In the genomic region with DNA sequence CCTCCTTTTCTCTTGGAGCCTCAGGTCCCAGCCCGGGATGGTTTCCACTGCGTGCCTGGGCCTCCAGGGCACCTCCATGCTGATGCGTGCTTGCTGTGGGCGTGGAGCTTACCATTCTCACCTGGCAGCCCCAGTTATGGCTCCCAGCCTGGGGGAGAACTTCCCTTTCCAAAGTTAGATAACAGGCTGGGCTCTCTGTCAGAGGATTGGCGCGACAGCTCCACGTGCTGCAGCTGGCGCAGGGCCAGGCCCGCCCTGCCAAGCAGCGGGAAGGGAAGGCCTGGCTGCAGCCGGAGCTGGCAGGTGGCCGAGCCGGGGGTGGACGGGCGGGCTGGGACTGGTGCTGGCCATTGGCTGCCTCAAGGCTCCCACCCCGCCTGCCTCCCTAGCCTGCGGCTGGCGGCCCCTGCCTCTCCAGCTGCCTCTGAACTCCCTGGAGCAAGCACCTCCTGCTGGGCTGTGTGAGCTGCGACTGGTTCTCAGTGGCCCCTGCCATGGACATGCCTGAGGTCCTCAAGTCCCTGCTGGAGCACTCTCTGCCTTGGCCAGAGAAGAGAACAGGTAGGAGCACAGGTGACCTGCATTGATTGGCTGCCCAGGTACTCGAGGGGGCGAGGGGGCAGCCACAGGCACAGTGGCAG, we compare ENCODE assay signal across 8 cellular contexts. TPM values are rescaled to one million over a fixed set of nuclear protein-coding genes. Genes with fewer than 3 reads are reported as not detected.
DNase-seq lines count a peak whose midpoint lies in the region; ATAC-seq and TF ChIP-seq lines count a peak whose summit lies in the region.

No MANE protein-coding gene starts in this region.

- no peak overlapping the region for H3K4me3 ChIP-seq in astrocyte of the spinal cord (ENCODE audit: low read depth, low read length)
- H3K4me3 ChIP-seq in right atrium auricular region = peak overlapping the region; percentile 9 to 47

- H3K9me3 ChIP-seq in right atrium auricular region = no peaks in the 10 kb centered on the region

- no peak for ATAC-seq in GM18502 (IDR thresholded peaks at IDR 0.05; ENCODE audit: poor library complexity, unreplicated experiment)

- peak overlapping the region; percentile 69 to 74 for H3K27ac ChIP-seq in right atrium auricular region

- H3K4me1 ChIP-seq in right atrium auricular region = peaks cover 0 to 41% of the 10 kb centered on the region in 2 donors

- peak; percentile 35 for TF ChIP-seq CTCF in astrocyte of the spinal cord (IDR thresholded peaks at IDR 0.05; ENCODE audit: low read depth, low read length)
- TF ChIP-seq CTCF in right atrium auricular region (IDR thresholded peaks at IDR 0.05) = peak in 1 of 2 donors; percentile 44

- H3K36me3 ChIP-seq in right atrium auricular region = no peaks in the 10 kb centered on the region

- DNase-seq in AG20443 (ENCODE audit: low spot score) = peak; percentile 96
- peak; percentile 83 for DNase-seq in HEK293T (ENCODE audit: extremely low spot score)
- peak; percentile 79 for DNase-seq in NCI-H748 treated with DMSO at 0.1 percent for 48 hours (lab: John Stamatoyannopoulos, UW)
- peak; percentile 96 for DNase-seq in astrocyte of the spinal cord (ENCODE audit: low read depth, low spot score)
- peak; percentile 94 for DNase-seq in right atrium auricular region (ENCODE audit: low spot score)
- DNase-seq in putamen (ENCODE audit: low spot score) = peak; percentile 97
- no peak for DNase-seq in activated CD4-positive, CD25-positive, alpha-beta regulatory T cell treated with anti-CD3 and anti-CD28 coated beads, Interleukin-2, amount 50 U/mL, for 72 hours

- POLR2A ChIA-PET in HEK293T (lab: Yijun Ruan, JAX) = interaction anchor here (0.6 to 4.4 kb wide), 4 partner anchors 8 to 79 kb away, joined by 3 to 37 read pairs (median 4); a partner anchor contains a TSS

- no peaks in the 10 kb centered on the region for H3K27me3 ChIP-seq in right atrium auricular region

- in situ Hi-C loops in astrocyte of the spinal cord (cut with HindIII; ENCODE audit: low sequenced_read_pairs) = no loop called here

- CTCF ChIA-PET in HEK293T (lab: Yijun Ruan, JAX) = interaction anchor here (0.6 kb wide), 1 partner anchor 153 kb away, joined by 3 read pairs; no protein-coding TSS in a partner anchor

TF ChIP-seq in HEK293T, 16 proteins besides CTCF, POLR2A, EP300 and RAD21:
- peak; percentile 78 for TF ChIP-seq L3MBTL2 (conservative IDR thresholded peaks at IDR 0.05)
- no peak for TF ChIP-seq ELF4 (IDR thresholded peaks at IDR 0.05)
- no peak for TF ChIP-seq TARDBP (IDR thresholded peaks at IDR 0.05)
- no peak for TF ChIP-seq SUZ12 (IDR thresholded peaks at IDR 0.05)
- TF ChIP-seq BHLHE40 (IDR thresholded peaks at IDR 0.05; ENCODE audit: borderline replicate concordance) = no peak
- TF ChIP-seq FOXA1 (IDR thresholded peaks at IDR 0.05) = no peak
- no peak for TF ChIP-seq FOXM1 (IDR thresholded peaks at IDR 0.05; ENCODE audit: borderline replicate concordance)
- no peak for TF ChIP-seq ZNF384 (IDR thresholded peaks at IDR 0.05)
- TF ChIP-seq, protein P1, sequence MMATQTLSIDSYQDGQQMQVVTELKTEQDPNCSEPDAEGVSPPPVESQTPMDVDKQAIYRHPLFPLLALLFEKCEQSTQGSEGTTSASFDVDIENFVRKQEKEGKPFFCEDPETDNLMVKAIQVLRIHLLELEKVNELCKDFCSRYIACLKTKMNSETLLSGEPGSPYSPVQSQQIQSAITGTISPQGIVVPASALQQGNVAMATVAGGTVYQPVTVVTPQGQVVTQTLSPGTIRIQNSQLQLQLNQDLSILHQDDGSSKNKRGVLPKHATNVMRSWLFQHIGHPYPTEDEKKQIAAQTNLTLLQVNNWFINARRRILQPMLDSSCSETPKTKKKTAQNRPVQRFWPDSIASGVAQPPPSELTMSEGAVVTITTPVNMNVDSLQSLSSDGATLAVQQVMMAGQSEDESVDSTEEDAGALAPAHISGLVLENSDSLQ (IDR thresholded peaks at IDR 0.05) = peak; percentile 72
- TF ChIP-seq FOXK2 (IDR thresholded peaks at IDR 0.05) = no peak
- TF ChIP-seq NFRKB (IDR thresholded peaks at IDR 0.05) = no peak
- no peak for TF ChIP-seq CTBP1 (IDR thresholded peaks at IDR 0.05; ENCODE audit: borderline replicate concordance)
- no peak for TF ChIP-seq SP1 (IDR thresholded peaks at IDR 0.05)
- peak; percentile 61; the same call in 1 of the 2 replicates for TF ChIP-seq HDGF (IDR thresholded peaks at IDR 0.05; ENCODE audit: borderline replicate concordance)
- no peak for TF ChIP-seq LEF1 (IDR thresholded peaks at IDR 0.05; ENCODE audit: borderline replicate concordance)
- no peak for TF ChIP-seq ARNT (IDR thresholded peaks at IDR 0.05)

RNA-seq across cellular contexts. Expression of a gene that starts 14.6 kb away (rescaled TPM):
- 10 to 100 TPM; 12.7 to 14.2 TPM for total RNA-seq in right atrium auricular region
